16 cellular contexts compared by ENCODE assay signal in the genomic region with DNA sequence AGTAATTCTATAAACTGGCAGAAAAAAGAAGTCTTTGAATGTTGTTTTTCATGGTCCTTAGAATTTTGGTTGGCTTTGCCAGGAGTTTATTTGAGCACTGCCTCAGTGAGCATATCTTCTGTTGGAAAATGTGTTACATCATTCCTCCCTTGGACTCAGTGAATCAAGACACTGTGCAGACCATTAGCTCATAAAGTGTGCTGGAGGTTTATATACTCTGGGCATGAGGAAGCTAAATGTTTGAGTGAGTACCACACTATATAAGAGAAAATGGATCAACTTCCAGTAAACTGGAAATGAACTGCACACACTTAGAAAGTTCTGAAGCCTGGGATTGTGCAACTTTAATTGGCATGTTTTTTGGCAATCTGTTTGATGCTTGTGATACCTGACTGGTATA.
DNase-seq lines count a peak whose midpoint lies in the region; ATAC-seq, FAIRE-seq and TF ChIP-seq lines count a peak whose summit lies in the region.
"Had no signal": no experiment of that assay in that cellular context is flagged by ENCODE, and none has a peak within 500 bp of the region (broad histone marks: within the 10 kb centered on the region; RNA-seq: fewer than 3 reads in every experiment).

No MANE protein-coding gene starts in this region.

- no peaks in the 10 kb centered on the region for H3K79me1 ChIP-seq in H1 (ENCODE audit: low read depth, low read length)

- peak overlapping the region; percentile 34 for H3K4me3 ChIP-seq in GM23338
- peak overlapping the region in 1 of 4 experiments; percentile 46; a peak in 2 of 8 replicates for H3K4me3 ChIP-seq in H1 (ENCODE audit: extremely low read depth in 1 of 4, insufficient read depth in 2 of 4, low read depth in 3 of 4, low read length in 4 of 4)
- H3K4me3 ChIP-seq in lower lobe of right lung = no peak overlapping the region
- peak overlapping the region; percentile 50 for H3K4me3 ChIP-seq in retinal pigment epithelial cell (ENCODE audit: low read length)
- H3K4me3 ChIP-seq: BLaER1 had no signal

- TF ChIP-seq POLR2A in H1 (IDR thresholded peaks at IDR 0.05; ENCODE audit: control extremely low read depth in 1 of 2, low read depth in 2 of 2, low read length in 2 of 2) = no peak

- H3K79me2 ChIP-seq in GM23338 (replicated peaks; ENCODE audit: insufficient read depth) (no peaks in the 10 kb centered on the region), H1 (ENCODE audit: control insufficient read depth in 1 of 2, insufficient read depth in 2 of 2, low read length in 2 of 2) (no peaks in the 10 kb centered on the region)

- no peaks in the 10 kb centered on the region for H3K9me2 ChIP-seq in GM23338 (ENCODE audit: insufficient read depth)

- H3K56ac ChIP-seq in H1 (replicated peaks; ENCODE audit: insufficient read length, low read depth, low read length) = no peak overlapping the region

- no peak overlapping the region; a peak in 1 of 7 replicates for H3K9ac ChIP-seq in H1 (replicated peaks in 1 of 4; ENCODE audit: extremely low read depth in 1 of 4, low read depth in 3 of 4, low read length in 3 of 4)
- H3K9ac ChIP-seq: BLaER1 had no signal

- H3K9me3 Mint-ChIP-seq in GM23338 = no peaks in the 10 kb centered on the region
- H3K9me3 Mint-ChIP-seq: stimulated activated effector memory CD8-positive, alpha-beta T cell treated with anti-CD3 and anti-CD28 coated beads, Interleukin-12 subunit alpha, Interleukin-12 subunit beta, amount 100 ng/mL, for 72 hours had no signal

- H4K8ac ChIP-seq in H1 (ENCODE audit: extremely low read depth, insufficient read depth, low read length) = no peak overlapping the region

- no peak overlapping the region for H2BK15ac ChIP-seq in H1 (ENCODE audit: low read length)

- H3K4me2 ChIP-seq in GM23338 (peak overlapping the region; percentile 64), H1 (ENCODE audit: insufficient read depth in 1 of 2, low read depth in 2 of 2, low read length in 2 of 2) (peak overlapping the region; percentile 49 to 50; a peak in 3 of 4 replicates)
- H3K4me2 ChIP-seq: BLaER1 had no signal

- H3K27me3 Mint-ChIP-seq in GM23338 (ENCODE audit: insufficient read depth, low read depth, poor library complexity) = peaks cover 23% of the 10 kb centered on the region

- H2AK5ac ChIP-seq in H1 (ENCODE audit: low read depth, low read length) = no peak overlapping the region

- H2BK120ac ChIP-seq in H1 (replicated peaks; ENCODE audit: low read depth, low read length) = no peak overlapping the region

- CTCF ChIA-PET in H1 (lab: Charles Lee; ENCODE audit: partially characterized antibody) = interaction anchor here (0.6 to 3.3 kb wide), 2 partner anchors 30 kb away, joined by 3 to 17 read pairs; no protein-coding TSS in a partner anchor

- H3K36me3 ChIP-seq in GM23338 (ENCODE audit: insufficient read depth) = no peaks in the 10 kb centered on the region
- H3K36me3 ChIP-seq in H1 (ENCODE audit: control insufficient read depth in 2 of 4, insufficient read depth in 4 of 4, low read length in 3 of 4) = no peaks in the 10 kb centered on the region
- H3K36me3 ChIP-seq in lower lobe of right lung = peaks cover 26% of the 10 kb centered on the region
- H3K36me3 ChIP-seq: BLaER1, pancreas had no signal

- no peak overlapping the region for H4K5ac ChIP-seq in H1 (ENCODE audit: insufficient read length, low read depth, low read length)

- TF ChIP-seq CTCF in GM23338 (conservative IDR thresholded peaks at IDR 0.05; ENCODE audit: low read depth in 2 of 2) (no peak), H1 (IDR thresholded peaks at IDR 0.05; ENCODE audit: control extremely low read depth in 1 of 3, insufficient read depth in 1 of 3, low read depth in 1 of 3, low read length in 3 of 3) (no peak), lower lobe of right lung (IDR thresholded peaks at IDR 0.05) (no peak), retinal pigment epithelial cell (conservative IDR thresholded peaks at IDR 0.05; ENCODE audit: low read depth, low read length) (no peak)

- peaks cover 29% of the 10 kb centered on the region for H3K4me1 ChIP-seq in GM23338 (ENCODE audit: insufficient read depth)
- H3K4me1 ChIP-seq in H1 (replicated peaks in 1 of 4; ENCODE audit: control insufficient read depth in 3 of 4, insufficient read depth in 4 of 4, low read length in 3 of 4) = peaks cover 2 to 14% (median 8%) of the 10 kb centered on the region in 4 experiments; a peak in 5 of 7 replicates
- peaks cover 31% of the 10 kb centered on the region for H3K4me1 ChIP-seq in lower lobe of right lung
- H3K4me1 ChIP-seq: pancreas had no signal

- H2BK5ac ChIP-seq in H1 (ENCODE audit: low read depth, low read length) = no peak overlapping the region

- no peak for DNase-seq in GM23338 (ENCODE audit: low spot score)
- DNase-seq in H1 (ENCODE audit: low read depth in 1 of 2, low spot score in 2 of 2) = no peak
- DNase-seq in lower lobe of right lung = no peak
- DNase-seq in retinal pigment epithelial cell (ENCODE audit: low read depth) = no peak
- DNase-seq in AG08396 (ENCODE audit: low spot score) = no peak
- no peak for DNase-seq in GDM1 (lab: John Stamatoyannopoulos, UW)
- DNase-seq in NCI-H446 treated with DMSO at 0.1 percent for 48 hours (lab: John Stamatoyannopoulos, UW) = no peak
- no peak for DNase-seq in HT-29 (ENCODE audit: low spot score)
- DNase-seq: activated naive CD4-positive, alpha-beta T cell treated with anti-CD3 and anti-CD28 coated beads, Interleukin-2, amount 50 U/mL, for 16 hours; NCI-H146; NCI-H69; pancreas had no signal

- H3F3A ChIP-seq in GM23338 (replicated peaks; ENCODE audit: low read depth) = no peaks in the 10 kb centered on the region

- H3K4me3 Mint-ChIP-seq in GM23338 = peak overlapping the region; percentile 59
- H3K4me3 Mint-ChIP-seq: stimulated activated effector memory CD8-positive, alpha-beta T cell treated with anti-CD3 and anti-CD28 coated beads, Interleukin-12 subunit alpha, Interleukin-12 subunit beta, amount 100 ng/mL, for 72 hours had no signal

- H3K14ac ChIP-seq in H1 (ENCODE audit: insufficient read length) = no peak overlapping the region

- H3K27me3 ChIP-seq in GM23338 (ENCODE audit: insufficient read depth) = peaks cover 12% of the 10 kb centered on the region
- H3K27me3 ChIP-seq in H1 (replicated peaks in 1 of 4; ENCODE audit: control insufficient read depth in 3 of 4, extremely low read depth in 1 of 4, insufficient read depth in 3 of 4, low read length in 3 of 4) = peaks cover 0 to 8% (median 3%) of the 10 kb centered on the region in 4 experiments; a peak in 4 of 7 replicates
- no peaks in the 10 kb centered on the region for H3K27me3 ChIP-seq in lower lobe of right lung (ENCODE audit: low read depth)
- H3K27me3 ChIP-seq: BLaER1, pancreas had no signal

- POLR2A ChIA-PET in H1 (lab: Charles Lee; ENCODE audit: partially characterized antibody) = interaction anchor here (1.0 kb wide), 1 partner anchor 356 kb away, joined by 4 read pairs; a partner anchor contains a TSS

- no peak overlapping the region for H3K27ac Mint-ChIP-seq in GM23338
- H3K27ac Mint-ChIP-seq: stimulated activated effector memory CD8-positive, alpha-beta T cell treated with anti-CD3 and anti-CD28 coated beads, Interleukin-12 subunit alpha, Interleukin-12 subunit beta, amount 100 ng/mL, for 72 hours had no signal

- no peaks in the 10 kb centered on the region for H4K20me1 ChIP-seq in GM23338 (replicated peaks; ENCODE audit: insufficient read depth)
- no peaks in the 10 kb centered on the region for H4K20me1 ChIP-seq in H1 (replicated peaks in 1 of 2; ENCODE audit: control insufficient read depth in 1 of 2, insufficient read depth in 2 of 2, low read length in 2 of 2)
- H4K20me1 ChIP-seq: BLaER1 had no signal

- no peak overlapping the region for H3K4ac ChIP-seq in H1 (replicated peaks; ENCODE audit: insufficient read length, low read depth, low read length)

- H4K91ac ChIP-seq in H1 (replicated peaks; ENCODE audit: insufficient read length, low read length) = no peak overlapping the region

- H3K18ac ChIP-seq in H1 (ENCODE audit: extremely low read depth, low read length) = no peak overlapping the region

- H2AFZ ChIP-seq in GM23338 (peak overlapping the region; percentile 2; the same call in 1 of the 2 replicates), H1 (ENCODE audit: low read length) (peak overlapping the region; percentile 51; the same call in 1 of the 2 replicates)

- TF ChIP-seq RAD21 in H1 (IDR thresholded peaks at IDR 0.05 in 1 of 2, conservative IDR thresholded peaks at IDR 0.05 in 1 of 2; ENCODE audit: low read depth in 2 of 2, low read length in 2 of 2) = no peak

- intact Hi-C loops in lower lobe of right lung (cut with DNase I) = no loop called here

- no peak for FAIRE-seq in H1 (lab: Jason Lieb, UNC)
- FAIRE-seq: G401.6, keratinocyte, pancreas had no signal

- no peak for TF ChIP-seq EP300 in H1 (IDR thresholded peaks at IDR 0.05; ENCODE audit: borderline replicate concordance in 1 of 2, low read depth in 2 of 2, low read length in 2 of 2)

- H2BK12ac ChIP-seq in H1 (ENCODE audit: low read depth, low read length) = no peak overlapping the region

- peaks cover 28% of the 10 kb centered on the region for H3K4me1 Mint-ChIP-seq in GM23338
- H3K4me1 Mint-ChIP-seq: stimulated activated effector memory CD8-positive, alpha-beta T cell treated with anti-CD3 and anti-CD28 coated beads, Interleukin-12 subunit alpha, Interleukin-12 subunit beta, amount 100 ng/mL, for 72 hours had no signal

- no peak for ATAC-seq in GM23338
- peak; percentile 35 to 39 for ATAC-seq in lower lobe of right lung
- ATAC-seq: pancreas; stimulated activated effector memory CD8-positive, alpha-beta T cell treated with anti-CD3 and anti-CD28 coated beads, Interleukin-12 subunit alpha, Interleukin-12 subunit beta, amount 100 ng/mL, for 72 hours had no signal

- no peak overlapping the region for H3K27ac ChIP-seq in GM23338 (ENCODE audit: low read depth)
- no peak overlapping the region for H3K27ac ChIP-seq in H1 (ENCODE audit: low read depth, low read length)
- H3K27ac ChIP-seq in lower lobe of right lung = no peak overlapping the region
- H3K27ac ChIP-seq: BLaER1 had no signal

- no peak overlapping the region for H3K23ac ChIP-seq in H1 (ENCODE audit: insufficient read length)

- H3K36me3 Mint-ChIP-seq in GM23338 (ENCODE audit: low read depth) = no peaks in the 10 kb centered on the region
- H3K36me3 Mint-ChIP-seq: stimulated activated effector memory CD8-positive, alpha-beta T cell treated with anti-CD3 and anti-CD28 coated beads, Interleukin-12 subunit alpha, Interleukin-12 subunit beta, amount 100 ng/mL, for 72 hours had no signal

- no peak overlapping the region for H2BK20ac ChIP-seq in H1 (ENCODE audit: low read length)

- H3K9me3 ChIP-seq in H1 (ENCODE audit: insufficient read depth in 2 of 2, low read depth in 1 of 2, low read length in 1 of 2) (no peaks in the 10 kb centered on the region), lower lobe of right lung (no peaks in the 10 kb centered on the region)
- H3K9me3 ChIP-seq: BLaER1, pancreas had no signal

- no peaks in the 10 kb centered on the region for H3K23me2 ChIP-seq in H1 (ENCODE audit: low read depth, low read length)

TF ChIP-seq in GM23338, 12 proteins besides CTCF, POLR2A, EP300 and RAD21 (continues in another document):
- no peak for TF ChIP-seq EZH2phosphoT487 (IDR thresholded peaks at IDR 0.05; ENCODE audit: unreplicated experiment)
- no peak for TF ChIP-seq ZNF114 (CRISPR knock-in tag; IDR thresholded peaks at IDR 0.05)

TF ChIP-seq in H1, 55 proteins besides CTCF, POLR2A, EP300 and RAD21 (continues in another document):
- TF ChIP-seq ASH2L (IDR thresholded peaks at IDR 0.05; ENCODE audit: low read length) = no peak
